In the genomic region with DNA sequence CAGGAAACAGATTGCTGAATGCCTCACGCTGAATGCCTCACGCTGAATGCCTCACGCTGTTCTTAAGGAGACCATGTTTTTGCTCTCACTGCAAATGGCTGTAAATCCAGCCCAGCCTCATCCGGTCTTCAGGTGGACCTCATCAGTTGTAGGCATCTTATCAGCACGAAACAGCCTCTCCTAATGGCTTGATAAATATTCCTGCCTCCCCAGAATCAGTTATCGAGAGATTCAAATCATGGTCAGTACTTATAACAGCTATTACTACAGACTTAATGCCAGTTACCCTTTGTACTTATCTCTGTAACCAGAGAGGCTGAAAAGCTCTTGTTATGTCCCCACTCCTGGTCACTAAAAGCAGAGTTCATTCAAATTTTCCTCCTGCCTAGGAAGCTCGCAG, we compare ENCODE assay signal across 1 cellular context.
TF ChIP-seq lines count a peak whose summit lies in the region.

No MANE protein-coding gene starts in this region.

TF ChIP-seq in K562, 482 proteins besides CTCF, POLR2A, EP300 and RAD21 (continued from another document):
- TF ChIP-seq ZBTB9 (CRISPR knock-in tag; IDR thresholded peaks at IDR 0.05) = peak; percentile 57; the same call in 1 of the 2 replicates
- TF ChIP-seq ZBTB5 (IDR thresholded peaks at IDR 0.05) = no peak
- TF ChIP-seq, protein P1, sequence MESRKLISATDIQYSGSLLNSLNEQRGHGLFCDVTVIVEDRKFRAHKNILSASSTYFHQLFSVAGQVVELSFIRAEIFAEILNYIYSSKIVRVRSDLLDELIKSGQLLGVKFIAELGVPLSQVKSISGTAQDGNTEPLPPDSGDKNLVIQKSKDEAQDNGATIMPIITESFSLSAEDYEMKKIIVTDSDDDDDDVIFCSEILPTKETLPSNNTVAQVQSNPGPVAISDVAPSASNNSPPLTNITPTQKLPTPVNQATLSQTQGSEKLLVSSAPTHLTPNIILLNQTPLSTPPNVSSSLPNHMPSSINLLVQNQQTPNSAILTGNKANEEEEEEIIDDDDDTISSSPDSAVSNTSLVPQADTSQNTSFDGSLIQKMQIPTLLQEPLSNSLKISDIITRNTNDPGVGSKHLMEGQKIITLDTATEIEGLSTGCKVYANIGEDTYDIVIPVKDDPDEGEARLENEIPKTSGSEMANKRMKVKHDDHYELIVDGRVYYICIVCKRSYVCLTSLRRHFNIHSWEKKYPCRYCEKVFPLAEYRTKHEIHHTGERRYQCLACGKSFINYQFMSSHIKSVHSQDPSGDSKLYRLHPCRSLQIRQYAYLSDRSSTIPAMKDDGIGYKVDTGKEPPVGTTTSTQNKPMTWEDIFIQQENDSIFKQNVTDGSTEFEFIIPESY (CRISPR knock-in tag; IDR thresholded peaks at IDR 0.05) = no peak
- no peak for TF ChIP-seq IRF2 (CRISPR knock-in tag; IDR thresholded peaks at IDR 0.05)
- no peak for TF ChIP-seq ZFP1 (CRISPR knock-in tag; IDR thresholded peaks at IDR 0.05)
- TF ChIP-seq TGIF2 (CRISPR knock-in tag; IDR thresholded peaks at IDR 0.05) = no peak
- no peak for TF ChIP-seq MCM5 (IDR thresholded peaks at IDR 0.05; ENCODE audit: low read depth)
- no peak for TF ChIP-seq MAFG (tag; conservative IDR thresholded peaks at IDR 0.05)
- TF ChIP-seq ADNP (tag; IDR thresholded peaks at IDR 0.05) = no peak
- TF ChIP-seq BDP1 (IDR thresholded peaks at IDR 0.05; ENCODE audit: insufficient read depth, insufficient read length) = no peak
- TF ChIP-seq, protein P2, sequence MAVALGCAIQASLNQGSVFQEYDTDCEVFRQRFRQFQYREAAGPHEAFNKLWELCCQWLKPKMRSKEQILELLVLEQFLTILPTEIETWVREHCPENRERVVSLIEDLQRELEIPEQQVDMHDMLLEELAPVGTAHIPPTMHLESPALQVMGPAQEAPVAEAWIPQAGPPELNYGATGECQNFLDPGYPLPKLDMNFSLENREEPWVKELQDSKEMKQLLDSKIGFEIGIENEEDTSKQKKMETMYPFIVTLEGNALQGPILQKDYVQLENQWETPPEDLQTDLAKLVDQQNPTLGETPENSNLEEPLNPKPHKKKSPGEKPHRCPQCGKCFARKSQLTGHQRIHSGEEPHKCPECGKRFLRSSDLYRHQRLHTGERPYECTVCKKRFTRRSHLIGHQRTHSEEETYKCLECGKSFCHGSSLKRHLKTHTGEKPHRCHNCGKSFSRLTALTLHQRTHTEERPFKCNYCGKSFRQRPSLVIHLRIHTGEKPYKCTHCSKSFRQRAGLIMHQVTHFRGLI (CRISPR knock-in tag; IDR thresholded peaks at IDR 0.05) = no peak; the same call in 1 of the 2 replicates
- TF ChIP-seq, protein P3, sequence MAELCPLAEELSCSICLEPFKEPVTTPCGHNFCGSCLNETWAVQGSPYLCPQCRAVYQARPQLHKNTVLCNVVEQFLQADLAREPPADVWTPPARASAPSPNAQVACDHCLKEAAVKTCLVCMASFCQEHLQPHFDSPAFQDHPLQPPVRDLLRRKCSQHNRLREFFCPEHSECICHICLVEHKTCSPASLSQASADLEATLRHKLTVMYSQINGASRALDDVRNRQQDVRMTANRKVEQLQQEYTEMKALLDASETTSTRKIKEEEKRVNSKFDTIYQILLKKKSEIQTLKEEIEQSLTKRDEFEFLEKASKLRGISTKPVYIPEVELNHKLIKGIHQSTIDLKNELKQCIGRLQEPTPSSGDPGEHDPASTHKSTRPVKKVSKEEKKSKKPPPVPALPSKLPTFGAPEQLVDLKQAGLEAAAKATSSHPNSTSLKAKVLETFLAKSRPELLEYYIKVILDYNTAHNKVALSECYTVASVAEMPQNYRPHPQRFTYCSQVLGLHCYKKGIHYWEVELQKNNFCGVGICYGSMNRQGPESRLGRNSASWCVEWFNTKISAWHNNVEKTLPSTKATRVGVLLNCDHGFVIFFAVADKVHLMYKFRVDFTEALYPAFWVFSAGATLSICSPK (IDR thresholded peaks at IDR 0.05; ENCODE audit: borderline replicate concordance) = no peak
- no peak for TF ChIP-seq HNRNPK (IDR thresholded peaks at IDR 0.05; ENCODE audit: low read depth, low read length, poor library complexity, severe bottlenecking)
- no peak for TF ChIP-seq ZHX1 (conservative IDR thresholded peaks at IDR 0.05; ENCODE audit: low read length)
- no peak for TF ChIP-seq ARID4B (CRISPR knock-in tag; IDR thresholded peaks at IDR 0.05)
- TF ChIP-seq ZSCAN32 (CRISPR knock-in tag; IDR thresholded peaks at IDR 0.05) = no peak
